ENCODE assay signal across 13 cellular contexts in genomic region chr11:112634551-112634950, GRCh38.
"Had no signal": no experiment of that assay in that cellular context is flagged by ENCODE, and none has a peak within 500 bp of the region (broad histone marks: within the 10 kb centered on the region; RNA-seq: fewer than 3 reads in every experiment).

No MANE protein-coding gene starts in this region.

- H3K79me2 ChIP-seq: parathyroid adenoma had no signal

- H3K9ac ChIP-seq: parathyroid adenoma had no signal

- H2AFZ ChIP-seq: parathyroid adenoma had no signal

- H3K4me3 ChIP-seq: body of pancreas, left ventricle myocardium inferior, skin epidermis, tibial artery had no signal

- ATAC-seq: body of pancreas, foreskin keratinocyte had no signal

- H3K36me3 ChIP-seq: left ventricle myocardium inferior, tibial artery had no signal

- H3K36me3 Mint-ChIP-seq: activated naive CD4-positive, alpha-beta T cell treated with anti-CD3 and anti-CD28 coated beads, Interleukin-2, amount 50 U/mL, for 24 hours had no signal

- H3K27ac Mint-ChIP-seq: activated naive CD4-positive, alpha-beta T cell treated with anti-CD3 and anti-CD28 coated beads, Interleukin-2, amount 50 U/mL, for 24 hours; T-helper 2 cell treated with Interferon-gamma antibody and Interleukin-4, amounts not matched to agents 5 μg/mL and 100 μg/mL, for 36 hours had no signal

- H3K4me1 ChIP-seq: body of pancreas, foreskin keratinocyte, parathyroid adenoma, tibial artery had no signal

- DNase-seq: activated CD4-positive, alpha-beta T cell treated with anti-CD3 and anti-CD28 coated beads, Interleukin-2, amount 50 U/mL, for 1 hour; body of pancreas; cerebellar nuclear complex; foreskin keratinocyte; kidney; left ventricle myocardium inferior; mesenchymal stem cell; tibial artery had no signal

- H3K9me3 ChIP-seq: body of pancreas had no signal

- H3K27ac ChIP-seq: body of pancreas, foreskin keratinocyte, left ventricle myocardium inferior, parathyroid adenoma, skin epidermis, tibial artery had no signal

- H3K4me1 Mint-ChIP-seq: activated naive CD4-positive, alpha-beta T cell treated with anti-CD3 and anti-CD28 coated beads, Interleukin-2, amount 50 U/mL, for 24 hours had no signal

- H3K4me3 Mint-ChIP-seq: activated naive CD4-positive, alpha-beta T cell treated with anti-CD3 and anti-CD28 coated beads, Interleukin-2, amount 50 U/mL, for 24 hours; neural crest cell; T-helper 2 cell treated with Interferon-gamma antibody and Interleukin-4, amounts not matched to agents 5 μg/mL and 100 μg/mL, for 36 hours had no signal

- H3K9me3 Mint-ChIP-seq: T-helper 2 cell treated with Interferon-gamma antibody and Interleukin-4, amounts not matched to agents 5 μg/mL and 100 μg/mL, for 36 hours had no signal
